ENCODE assay signal across 1 cellular context in genomic region chr3:185935465-185936263, GRCh38.
A peak's percentile ranks its signal among the peaks of the same experiment; 100 is the strongest.
TF ChIP-seq lines count a peak whose summit lies in the region.

No MANE protein-coding gene starts in this region.

TF ChIP-seq in HepG2, 621 proteins besides CTCF, POLR2A, EP300 and RAD21 (continued from another document and continues in another):
- TF ChIP-seq, protein P1, sequence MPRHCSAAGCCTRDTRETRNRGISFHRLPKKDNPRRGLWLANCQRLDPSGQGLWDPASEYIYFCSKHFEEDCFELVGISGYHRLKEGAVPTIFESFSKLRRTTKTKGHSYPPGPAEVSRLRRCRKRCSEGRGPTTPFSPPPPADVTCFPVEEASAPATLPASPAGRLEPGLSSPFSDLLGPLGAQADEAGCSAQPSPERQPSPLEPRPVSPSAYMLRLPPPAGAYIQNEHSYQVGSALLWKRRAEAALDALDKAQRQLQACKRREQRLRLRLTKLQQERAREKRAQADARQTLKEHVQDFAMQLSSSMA (CRISPR knock-in tag; IDR thresholded peaks at IDR 0.05): no peak
- TF ChIP-seq ISX (CRISPR knock-in tag; conservative IDR thresholded peaks at IDR 0.05): no peak
- 0 out of 4 replicates have a peak, but pooled peaks of 1 of the 2 experiments have one; percentile 42 for TF ChIP-seq HMGXB4 (CRISPR knock-in tag; IDR thresholded peaks at IDR 0.05; ENCODE audit: borderline replicate concordance in 1 of 2, low read depth in 1 of 2)
- no peak for TF ChIP-seq ZNF367 (CRISPR knock-in tag; IDR thresholded peaks at IDR 0.05; ENCODE audit: borderline replicate concordance)
- TF ChIP-seq MEF2D (CRISPR knock-in tag; IDR thresholded peaks at IDR 0.05): no peak
- no peak for TF ChIP-seq JARID2 (CRISPR knock-in tag; IDR thresholded peaks at IDR 0.05; ENCODE audit: insufficient replicate concordance)
- TF ChIP-seq CEBPG (CRISPR knock-in tag; IDR thresholded peaks at IDR 0.05): no peak
- TF ChIP-seq ATF7-NPFF (CRISPR knock-in tag; IDR thresholded peaks at IDR 0.05; ENCODE audit: low read depth): no peak
- TF ChIP-seq NR2C2 (CRISPR knock-in tag; IDR thresholded peaks at IDR 0.05; ENCODE audit: borderline replicate concordance): no peak
- TF ChIP-seq ZNF577 (CRISPR knock-in tag; IDR thresholded peaks at IDR 0.05; ENCODE audit: borderline replicate concordance, low read depth): no peak
- TF ChIP-seq ZNF337 (CRISPR knock-in tag; IDR thresholded peaks at IDR 0.05; ENCODE audit: borderline replicate concordance, low read depth): no peak
- TF ChIP-seq RARA (CRISPR knock-in tag; IDR thresholded peaks at IDR 0.05): no peak
- TF ChIP-seq AKNA (CRISPR knock-in tag; IDR thresholded peaks at IDR 0.05; ENCODE audit: borderline replicate concordance): no peak
- no peak for TF ChIP-seq PRPF4 (IDR thresholded peaks at IDR 0.05; ENCODE audit: low read depth, low read length, poor library complexity, severe bottlenecking)
- TF ChIP-seq ZNF841 (CRISPR knock-in tag; IDR thresholded peaks at IDR 0.05; ENCODE audit: borderline replicate concordance): no peak
- peak; percentile 27; the same call in 1 of the 2 replicates for TF ChIP-seq MAX (IDR thresholded peaks at IDR 0.05)
- no peak for TF ChIP-seq SALL1 (CRISPR knock-in tag; IDR thresholded peaks at IDR 0.05)
- no peak for TF ChIP-seq ZNF639 (CRISPR knock-in tag; conservative IDR thresholded peaks at IDR 0.05)
- no peak for TF ChIP-seq JDP2 (CRISPR knock-in tag; IDR thresholded peaks at IDR 0.05; ENCODE audit: borderline replicate concordance)
- no peak for TF ChIP-seq ZBTB33 (CRISPR knock-in tag; IDR thresholded peaks at IDR 0.05)
- TF ChIP-seq ZSCAN30 (CRISPR knock-in tag; IDR thresholded peaks at IDR 0.05): no peak
- TF ChIP-seq, protein P2, sequence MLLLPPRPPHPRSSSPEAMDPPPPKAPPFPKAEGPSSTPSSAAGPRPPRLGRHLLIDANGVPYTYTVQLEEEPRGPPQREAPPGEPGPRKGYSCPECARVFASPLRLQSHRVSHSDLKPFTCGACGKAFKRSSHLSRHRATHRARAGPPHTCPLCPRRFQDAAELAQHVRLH (CRISPR knock-in tag; IDR thresholded peaks at IDR 0.05; ENCODE audit: borderline replicate concordance, low read depth): no peak
- no peak for TF ChIP-seq UBTF (CRISPR knock-in tag; IDR thresholded peaks at IDR 0.05)
- TF ChIP-seq ZNF672 (CRISPR knock-in tag; IDR thresholded peaks at IDR 0.05): no peak
- TF ChIP-seq, protein P3, sequence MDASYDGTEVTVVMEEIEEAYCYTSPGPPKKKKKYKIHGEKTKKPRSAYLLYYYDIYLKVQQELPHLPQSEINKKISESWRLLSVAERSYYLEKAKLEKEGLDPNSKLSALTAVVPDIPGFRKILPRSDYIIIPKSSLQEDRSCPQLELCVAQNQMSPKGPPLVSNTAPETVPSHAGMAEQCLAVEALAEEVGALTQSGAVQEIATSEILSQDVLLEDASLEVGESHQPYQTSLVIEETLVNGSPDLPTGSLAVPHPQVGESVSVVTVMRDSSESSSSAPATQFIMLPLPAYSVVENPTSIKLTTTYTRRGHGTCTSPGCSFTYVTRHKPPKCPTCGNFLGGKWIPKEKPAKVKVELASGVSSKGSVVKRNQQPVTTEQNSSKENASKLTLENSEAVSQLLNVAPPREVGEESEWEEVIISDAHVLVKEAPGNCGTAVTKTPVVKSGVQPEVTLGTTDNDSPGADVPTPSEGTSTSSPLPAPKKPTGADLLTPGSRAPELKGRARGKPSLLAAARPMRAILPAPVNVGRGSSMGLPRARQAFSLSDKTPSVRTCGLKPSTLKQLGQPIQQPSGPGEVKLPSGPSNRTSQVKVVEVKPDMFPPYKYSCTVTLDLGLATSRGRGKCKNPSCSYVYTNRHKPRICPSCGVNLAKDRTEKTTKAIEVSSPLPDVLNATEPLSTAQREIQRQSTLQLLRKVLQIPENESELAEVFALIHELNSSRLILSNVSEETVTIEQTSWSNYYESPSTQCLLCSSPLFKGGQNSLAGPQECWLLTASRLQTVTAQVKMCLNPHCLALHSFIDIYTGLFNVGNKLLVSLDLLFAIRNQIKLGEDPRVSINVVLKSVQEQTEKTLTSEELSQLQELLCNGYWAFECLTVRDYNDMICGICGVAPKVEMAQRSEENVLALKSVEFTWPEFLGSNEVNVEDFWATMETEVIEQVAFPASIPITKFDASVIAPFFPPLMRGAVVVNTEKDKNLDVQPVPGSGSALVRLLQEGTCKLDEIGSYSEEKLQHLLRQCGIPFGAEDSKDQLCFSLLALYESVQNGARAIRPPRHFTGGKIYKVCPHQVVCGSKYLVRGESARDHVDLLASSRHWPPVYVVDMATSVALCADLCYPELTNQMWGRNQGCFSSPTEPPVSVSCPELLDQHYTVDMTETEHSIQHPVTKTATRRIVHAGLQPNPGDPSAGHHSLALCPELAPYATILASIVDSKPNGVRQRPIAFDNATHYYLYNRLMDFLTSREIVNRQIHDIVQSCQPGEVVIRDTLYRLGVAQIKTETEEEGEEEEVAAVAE (CRISPR knock-in tag; IDR thresholded peaks at IDR 0.05; ENCODE audit: borderline replicate concordance): no peak
- TF ChIP-seq ZFP36L1 (CRISPR knock-in tag; IDR thresholded peaks at IDR 0.05): no peak
- TF ChIP-seq ASH2L (IDR thresholded peaks at IDR 0.05; ENCODE audit: insufficient read length, low read depth, low read length): peak; percentile 15
- no peak for TF ChIP-seq ZNF660 (CRISPR knock-in tag; IDR thresholded peaks at IDR 0.05; ENCODE audit: borderline replicate concordance, low read depth)
- TF ChIP-seq BRD4 (CRISPR knock-in tag; IDR thresholded peaks at IDR 0.05): no peak
- no peak for TF ChIP-seq ZSCAN31 (CRISPR knock-in tag; IDR thresholded peaks at IDR 0.05; ENCODE audit: low read depth)
- no peak for TF ChIP-seq ZNF709 (CRISPR knock-in tag; IDR thresholded peaks at IDR 0.05)
- TF ChIP-seq ZKSCAN8 (CRISPR knock-in tag; IDR thresholded peaks at IDR 0.05; ENCODE audit: borderline replicate concordance): no peak
- TF ChIP-seq HNRNPH1 (optimal IDR thresholded peaks at IDR 0.05; ENCODE audit: low read depth, low read length): no peak
- 0 out of 2 replicates have a peak, but pooled peaks have one; percentile 10 for TF ChIP-seq TGIF2 (CRISPR knock-in tag; IDR thresholded peaks at IDR 0.05)
- TF ChIP-seq ZFP1 (CRISPR knock-in tag; IDR thresholded peaks at IDR 0.05): no peak
- TF ChIP-seq ZNF275 (CRISPR knock-in tag; IDR thresholded peaks at IDR 0.05; ENCODE audit: borderline replicate concordance): no peak
- TF ChIP-seq GZF1 (CRISPR knock-in tag; IDR thresholded peaks at IDR 0.05): no peak
- no peak for TF ChIP-seq KDM4B (CRISPR knock-in tag; IDR thresholded peaks at IDR 0.05)
- TF ChIP-seq KAT7 (CRISPR knock-in tag; IDR thresholded peaks at IDR 0.05; ENCODE audit: borderline replicate concordance): no peak
- TF ChIP-seq ESRRA (CRISPR knock-in tag; IDR thresholded peaks at IDR 0.05; ENCODE audit: low read depth): no peak
- no peak for TF ChIP-seq RAD51 (IDR thresholded peaks at IDR 0.05; ENCODE audit: borderline replicate concordance)
- TF ChIP-seq ZNF605 (CRISPR knock-in tag; IDR thresholded peaks at IDR 0.05): no peak
- 0 out of 2 replicates have a peak, but pooled peaks have one; percentile 17 for TF ChIP-seq HDAC1 (CRISPR knock-in tag; IDR thresholded peaks at IDR 0.05)
